1 cellular context compared by ENCODE assay signal in genomic region chr2:88398122-88398655, GRCh38.
TF ChIP-seq lines count a peak whose summit lies in the region.

No MANE protein-coding gene starts in this region.

TF ChIP-seq in H1, 55 proteins besides CTCF, POLR2A, EP300 and RAD21 (continued from another document):
- TF ChIP-seq CHD7 (IDR thresholded peaks at IDR 0.05; ENCODE audit: insufficient replicate concordance, low read length): no peak
- no peak for TF ChIP-seq FOSL1 (IDR thresholded peaks at IDR 0.05; ENCODE audit: insufficient read depth, low read depth, low read length)
- no peak for TF ChIP-seq TBP (IDR thresholded peaks at IDR 0.05; ENCODE audit: low read depth, low read length)
- no peak for TF ChIP-seq TAF1 (IDR thresholded peaks at IDR 0.05; ENCODE audit: low read depth, low read length)
- TF ChIP-seq HDAC2 (IDR thresholded peaks at IDR 0.05; ENCODE audit: borderline replicate concordance in 1 of 2, low read depth in 2 of 2, low read length in 2 of 2): no peak
- no peak for TF ChIP-seq SAP30 (IDR thresholded peaks at IDR 0.05; ENCODE audit: insufficient read depth, insufficient replicate concordance, low read length)
- no peak for TF ChIP-seq ATF2 (IDR thresholded peaks at IDR 0.05; ENCODE audit: low read length)
- no peak for TF ChIP-seq CBX8 (IDR thresholded peaks at IDR 0.05; ENCODE audit: borderline replicate concordance, low read depth, low read length)
- no peak for TF ChIP-seq CTBP2 (IDR thresholded peaks at IDR 0.05; ENCODE audit: borderline replicate concordance, insufficient read depth, insufficient read length, low read length)
- no peak for TF ChIP-seq RNF2 (IDR thresholded peaks at IDR 0.05; ENCODE audit: borderline replicate concordance, low read depth, low read length, missing control alignments, poor library complexity, severe bottlenecking)
- TF ChIP-seq CBX5 (IDR thresholded peaks at IDR 0.05; ENCODE audit: low read depth, low read length): no peak
- no peak for TF ChIP-seq RFX5 (IDR thresholded peaks at IDR 0.05; ENCODE audit: borderline replicate concordance, low read depth, low read length)
- no peak for TF ChIP-seq TAF7 (optimal IDR thresholded peaks at IDR 0.05; ENCODE audit: borderline replicate concordance, low read depth, low read length)
- no peak for TF ChIP-seq GTF2F1 (IDR thresholded peaks at IDR 0.05; ENCODE audit: borderline replicate concordance, low read depth, low read length)
TF ChIP-seq in H1: peak in this region for 0.
